ENCODE assay signal across 8 cellular contexts in the genomic region with DNA sequence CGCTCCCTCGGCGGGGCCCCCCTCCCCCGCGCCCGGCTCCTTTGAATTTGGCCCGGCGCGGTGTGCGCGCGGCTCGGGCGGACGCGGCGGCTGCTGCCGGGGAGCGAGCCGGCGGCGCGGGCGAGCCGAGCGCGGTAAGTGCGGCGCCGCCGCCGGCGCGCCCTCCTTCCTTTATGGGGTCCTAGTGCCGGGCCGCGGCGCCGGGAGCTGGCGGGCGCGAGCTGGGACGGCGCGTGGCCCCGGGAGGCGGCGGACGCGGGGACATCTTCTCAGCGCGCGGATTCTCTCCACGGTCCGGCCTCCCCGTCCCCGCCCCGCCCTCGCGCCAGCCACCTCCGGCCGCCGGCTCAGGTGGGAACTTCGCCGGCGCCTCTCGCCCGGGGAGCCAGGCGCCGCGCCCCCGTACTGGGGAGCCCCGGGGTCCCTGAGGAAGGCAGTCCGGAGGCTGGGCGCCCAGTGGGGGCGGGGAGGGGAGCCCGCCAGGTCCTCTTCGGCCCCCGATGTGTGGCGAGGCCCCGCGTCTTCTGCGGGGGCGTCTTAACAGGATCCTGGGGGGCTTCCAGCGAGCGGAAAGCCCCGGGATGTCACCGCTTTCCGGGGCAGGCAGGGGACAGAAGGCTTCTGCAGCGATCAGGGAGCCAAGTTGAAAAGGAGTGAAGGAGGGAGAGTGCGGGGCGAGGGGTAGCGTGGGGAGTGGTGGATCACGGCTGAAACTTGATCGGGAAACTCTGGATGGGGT.
DNase-seq lines count a peak whose midpoint lies in the region; ATAC-seq and TF ChIP-seq lines count a peak whose summit lies in the region.

No MANE protein-coding gene starts in this region.

- intact Hi-C loops in psoas muscle (cut with DNase I), result no loop called here

- TF ChIP-seq CTCF in BE2C (IDR thresholded peaks at IDR 0.05; ENCODE audit: low read depth, low read length) (no peak), foreskin fibroblast (IDR thresholded peaks at IDR 0.05; ENCODE audit: low read depth, low read length) (no peak), psoas muscle (IDR thresholded peaks at IDR 0.05) (no peak)

- H3K36me3 ChIP-seq in BE2C (peaks cover 5% of the 10 kb centered on the region; the same call in 1 of the 2 replicates), psoas muscle (ENCODE audit: insufficient read depth in 1 of 2, low read depth in 1 of 2) (no peaks in the 10 kb centered on the region)

- ATAC-seq in GM19438 (IDR thresholded peaks at IDR 0.05; ENCODE audit: low read depth, unreplicated experiment) (peak; percentile 37), psoas muscle (peak; percentile 9 to 35 (median 14))

- DNase-seq in BE2C (peak; percentile 57), SK-N-DZ (ENCODE audit: low spot score) (peak; percentile 20), foreskin fibroblast (peak; percentile 7 to 58), psoas muscle (peak in 1 of 2 donors; percentile 25), DMS114 treated with DMSO at 0.1 percent for 48 hours (lab: John Stamatoyannopoulos, UW; ENCODE audit: unreplicated experiment) (no peak), DMS79 treated with DMSO at 0.1 percent for 48 hours (lab: John Stamatoyannopoulos, UW) (no peak)
- no peak for DNase-seq in effector CD8-positive, alpha-beta T cell (lab: John Stamatoyannopoulos, UW)

- H3K4me1 ChIP-seq in BE2C (peaks cover 16% of the 10 kb centered on the region), psoas muscle (peaks cover 6% of the 10 kb centered on the region)

- H3K27ac ChIP-seq in psoas muscle, result no peak overlapping the region

- H3K4me3 ChIP-seq in BE2C (ENCODE audit: low read depth, low read length), result peak overlapping the region; percentile 88
- peak overlapping the region; percentile 44 to 76 for H3K4me3 ChIP-seq in foreskin fibroblast (ENCODE audit: low read depth in 1 of 2, low read length in 2 of 2)
- peak overlapping the region; percentile 78 for H3K4me3 ChIP-seq in psoas muscle

- H3K9me3 ChIP-seq in BE2C (no peaks in the 10 kb centered on the region; the same call in 1 of the 2 replicates), psoas muscle (no peaks in the 10 kb centered on the region)

- H3K27me3 ChIP-seq in BE2C, result no peaks in the 10 kb centered on the region
- peaks cover 0 to 73% (median 26%) of the 10 kb centered on the region in 3 donors for H3K27me3 ChIP-seq in psoas muscle (ENCODE audit: insufficient read depth in 3 of 3, low read length in 2 of 3)

- WGBS in psoas muscle, 3 donors, result 0 to 1% (median 1%) methylated on average over 38 to 95 of the region's 95 CpGs

Comparison
In these comparisons a context has a peak if more than half of its experiments do, and no peak if none do; other contexts are left out.
1. DNase-seq: peak in BE2C (single experiment), SK-N-DZ (single experiment) and foreskin fibroblast (2 of 2); none in DMS114 treated with DMSO at 0.1 percent for 48 hours (single experiment), DMS79 treated with DMSO at 0.1 percent for 48 hours (single experiment) and effector CD8-positive, alpha-beta T cell (single experiment).
2. Peak in every context shown above with its lines, with median percentiles within 50 percentile points of each other: H3K4me3 ChIP-seq.